3 cellular contexts compared by ENCODE assay signal in the genomic region with DNA sequence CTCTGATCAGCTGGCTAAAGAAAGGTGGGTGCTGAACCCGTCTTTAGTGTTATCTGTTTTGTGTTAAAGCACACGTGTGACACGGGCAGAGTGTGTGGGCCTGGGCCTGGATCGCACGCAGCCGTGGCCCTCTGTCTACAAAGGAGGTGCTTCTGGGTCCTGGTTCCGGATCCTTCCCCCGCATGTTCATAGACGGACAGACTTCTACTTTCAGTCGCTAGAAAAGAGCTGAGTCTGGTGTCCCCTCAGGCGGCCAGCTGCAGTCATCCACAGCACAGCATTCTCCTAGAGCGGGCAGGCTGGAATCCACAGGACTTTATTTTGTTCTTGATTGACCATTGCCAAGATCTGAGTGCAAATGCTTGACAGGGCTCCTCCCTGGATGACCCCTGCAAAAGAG.
"Had no signal": no experiment of that assay in that cellular context is flagged by ENCODE, and none has a peak within 500 bp of the region (broad histone marks: within the 10 kb centered on the region; RNA-seq: fewer than 3 reads in every experiment).

No MANE protein-coding gene starts in this region.

- ATAC-seq: GM23338 had no signal

- DNase-seq: H9, HCEC 1CT had no signal

- H3K4me3 ChIP-seq: GM23338 had no signal
